Comparison of ENCODE assay signal across 2 cellular contexts in the genomic region with DNA sequence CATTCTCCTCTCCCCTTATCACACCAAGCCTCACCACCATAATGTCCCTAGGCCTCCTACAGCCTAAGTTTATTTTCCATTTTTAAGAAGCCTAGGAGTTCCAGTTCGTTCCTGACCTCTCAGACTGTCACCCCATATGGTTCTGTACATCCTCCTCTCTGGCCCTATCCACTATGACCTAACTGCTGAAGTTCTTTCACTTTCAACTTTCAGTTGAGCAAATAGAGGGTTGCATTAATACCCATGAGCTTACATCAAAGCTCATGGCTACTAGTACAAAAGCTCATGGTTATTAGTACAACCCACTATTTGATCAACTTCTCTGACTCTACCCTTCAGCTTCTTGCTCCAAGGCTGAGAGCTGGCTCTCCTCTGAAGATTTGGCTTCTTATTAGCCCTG.
TF ChIP-seq lines count a peak whose summit lies in the region.

No MANE protein-coding gene starts in this region.

TF ChIP-seq in liver, 16 proteins besides CTCF, POLR2A, EP300 and RAD21 (continued from another document):
- TF ChIP-seq, protein P1, sequence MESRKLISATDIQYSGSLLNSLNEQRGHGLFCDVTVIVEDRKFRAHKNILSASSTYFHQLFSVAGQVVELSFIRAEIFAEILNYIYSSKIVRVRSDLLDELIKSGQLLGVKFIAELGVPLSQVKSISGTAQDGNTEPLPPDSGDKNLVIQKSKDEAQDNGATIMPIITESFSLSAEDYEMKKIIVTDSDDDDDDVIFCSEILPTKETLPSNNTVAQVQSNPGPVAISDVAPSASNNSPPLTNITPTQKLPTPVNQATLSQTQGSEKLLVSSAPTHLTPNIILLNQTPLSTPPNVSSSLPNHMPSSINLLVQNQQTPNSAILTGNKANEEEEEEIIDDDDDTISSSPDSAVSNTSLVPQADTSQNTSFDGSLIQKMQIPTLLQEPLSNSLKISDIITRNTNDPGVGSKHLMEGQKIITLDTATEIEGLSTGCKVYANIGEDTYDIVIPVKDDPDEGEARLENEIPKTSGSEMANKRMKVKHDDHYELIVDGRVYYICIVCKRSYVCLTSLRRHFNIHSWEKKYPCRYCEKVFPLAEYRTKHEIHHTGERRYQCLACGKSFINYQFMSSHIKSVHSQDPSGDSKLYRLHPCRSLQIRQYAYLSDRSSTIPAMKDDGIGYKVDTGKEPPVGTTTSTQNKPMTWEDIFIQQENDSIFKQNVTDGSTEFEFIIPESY (IDR thresholded peaks at IDR 0.05) = no peak
- TF ChIP-seq SP1 (IDR thresholded peaks at IDR 0.05) = peak; percentile 59

TF ChIP-seq in HepG2, 621 proteins besides CTCF, POLR2A, EP300 and RAD21 (continued from another document):
- TF ChIP-seq CCDC6 (CRISPR knock-in tag; IDR thresholded peaks at IDR 0.05) = no peak
- TF ChIP-seq, protein P2, sequence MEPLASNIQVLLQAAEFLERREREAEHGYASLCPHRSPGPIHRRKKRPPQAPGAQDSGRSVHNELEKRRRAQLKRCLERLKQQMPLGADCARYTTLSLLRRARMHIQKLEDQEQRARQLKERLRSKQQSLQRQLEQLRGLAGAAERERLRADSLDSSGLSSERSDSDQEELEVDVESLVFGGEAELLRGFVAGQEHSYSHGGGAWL (CRISPR knock-in tag; IDR thresholded peaks at IDR 0.05) = no peak
- no peak for TF ChIP-seq THAP11 (CRISPR knock-in tag; IDR thresholded peaks at IDR 0.05)
- no peak for TF ChIP-seq ZNF337 (CRISPR knock-in tag; IDR thresholded peaks at IDR 0.05; ENCODE audit: borderline replicate concordance, low read depth)
- no peak for TF ChIP-seq ZC3H13 (CRISPR knock-in tag; IDR thresholded peaks at IDR 0.05)
- TF ChIP-seq ISX (CRISPR knock-in tag; conservative IDR thresholded peaks at IDR 0.05) = no peak
- TF ChIP-seq ZNF256 (CRISPR knock-in tag; conservative IDR thresholded peaks at IDR 0.05) = no peak
- TF ChIP-seq SRF (IDR thresholded peaks at IDR 0.05; ENCODE audit: low read depth, low read length) = no peak
- TF ChIP-seq AGO1 (IDR thresholded peaks at IDR 0.05; ENCODE audit: low read depth, low read length, poor library complexity, severe bottlenecking) = no peak
- no peak for TF ChIP-seq ZNF34 (CRISPR knock-in tag; IDR thresholded peaks at IDR 0.05; ENCODE audit: borderline replicate concordance)
- no peak for TF ChIP-seq EHMT2 (IDR thresholded peaks at IDR 0.05; ENCODE audit: borderline replicate concordance, low read depth, low read length)
- TF ChIP-seq NAIF1 (CRISPR knock-in tag; IDR thresholded peaks at IDR 0.05; ENCODE audit: borderline replicate concordance) = no peak
- no peak for TF ChIP-seq ZNF790 (CRISPR knock-in tag; IDR thresholded peaks at IDR 0.05; ENCODE audit: borderline replicate concordance)
